Comparison of ENCODE assay signal across 25 cellular contexts in genomic region chr3:94772402-94772801, GRCh38.
"Had no signal": no experiment of that assay in that cellular context is flagged by ENCODE, and none has a peak within 500 bp of the region (broad histone marks: within the 10 kb centered on the region; RNA-seq: fewer than 3 reads in every experiment).

No MANE protein-coding gene starts in this region.

- H3K27ac Mint-ChIP-seq: dendritic cell treated with granulocyte-macrophage colony-stimulating factor and Interleukin-4, amounts not matched to agents 40 ng/mL and 50 ng/mL, for 4 days; effector memory CD8-positive, alpha-beta T cell; endodermal cell had no signal

- H3K9me3 Mint-ChIP-seq: endodermal cell had no signal

- H3K27ac ChIP-seq: colonic mucosa, coronary artery, dorsolateral prefrontal cortex, epithelial cell of prostate, esophagus muscularis mucosa, esophagus squamous epithelium, foreskin keratinocyte, gastrocnemius medialis, gastroesophageal sphincter, heart left ventricle, heart right ventricle had no signal

- H3K36me3 ChIP-seq: colonic mucosa, esophagus muscularis mucosa, esophagus squamous epithelium, gastrocnemius medialis, gastroesophageal sphincter, heart left ventricle, heart right ventricle had no signal

- H3K4me1 Mint-ChIP-seq: endodermal cell had no signal

- H3K27me3 ChIP-seq: colonic mucosa, esophagus muscularis mucosa, esophagus squamous epithelium, foreskin keratinocyte, gastrocnemius medialis, gastroesophageal sphincter, heart left ventricle, heart right ventricle had no signal

- H3K9me3 ChIP-seq: colonic mucosa, esophagus muscularis mucosa, esophagus squamous epithelium, gastrocnemius medialis, gastroesophageal sphincter, heart left ventricle, heart right ventricle had no signal

- H3K4me1 ChIP-seq: colonic mucosa, esophagus muscularis mucosa, esophagus squamous epithelium, foreskin keratinocyte, gastrocnemius medialis, gastroesophageal sphincter, heart left ventricle, heart right ventricle had no signal

- H3K27me3 Mint-ChIP-seq: dendritic cell treated with granulocyte-macrophage colony-stimulating factor and Interleukin-4, amounts not matched to agents 40 ng/mL and 50 ng/mL, for 4 days; effector memory CD8-positive, alpha-beta T cell had no signal

- DNase-seq: colonic mucosa; cortex of kidney; dermis blood vessel endothelial cell; dorsolateral prefrontal cortex; effector CD4-positive, alpha-beta T cell; effector CD8-positive, alpha-beta T cell; effector memory CD4-positive, alpha-beta T cell; effector memory CD8-positive, alpha-beta T cell; endodermal cell; erythroblast; esophagus squamous epithelium; foreskin fibroblast; foreskin keratinocyte; foreskin melanocyte; gastrocnemius medialis; glutamatergic neuron; head of caudate nucleus; heart left ventricle; heart right ventricle had no signal

- H3K4me3 Mint-ChIP-seq: dendritic cell treated with granulocyte-macrophage colony-stimulating factor and Interleukin-4, amounts not matched to agents 40 ng/mL and 50 ng/mL, for 4 days; effector memory CD8-positive, alpha-beta T cell; endodermal cell had no signal

- ATAC-seq: effector memory CD8-positive, alpha-beta T cell; esophagus mucosa; foreskin keratinocyte; gastrocnemius medialis; gastroesophageal sphincter; heart left ventricle; heart right ventricle had no signal

- H3K4me3 ChIP-seq: colonic mucosa, coronary artery, dorsolateral prefrontal cortex, esophagus muscularis mucosa, esophagus squamous epithelium, gastrocnemius medialis, gastroesophageal sphincter, heart left ventricle, heart right ventricle had no signal
